8 cellular contexts compared by ENCODE assay signal in the genomic region with DNA sequence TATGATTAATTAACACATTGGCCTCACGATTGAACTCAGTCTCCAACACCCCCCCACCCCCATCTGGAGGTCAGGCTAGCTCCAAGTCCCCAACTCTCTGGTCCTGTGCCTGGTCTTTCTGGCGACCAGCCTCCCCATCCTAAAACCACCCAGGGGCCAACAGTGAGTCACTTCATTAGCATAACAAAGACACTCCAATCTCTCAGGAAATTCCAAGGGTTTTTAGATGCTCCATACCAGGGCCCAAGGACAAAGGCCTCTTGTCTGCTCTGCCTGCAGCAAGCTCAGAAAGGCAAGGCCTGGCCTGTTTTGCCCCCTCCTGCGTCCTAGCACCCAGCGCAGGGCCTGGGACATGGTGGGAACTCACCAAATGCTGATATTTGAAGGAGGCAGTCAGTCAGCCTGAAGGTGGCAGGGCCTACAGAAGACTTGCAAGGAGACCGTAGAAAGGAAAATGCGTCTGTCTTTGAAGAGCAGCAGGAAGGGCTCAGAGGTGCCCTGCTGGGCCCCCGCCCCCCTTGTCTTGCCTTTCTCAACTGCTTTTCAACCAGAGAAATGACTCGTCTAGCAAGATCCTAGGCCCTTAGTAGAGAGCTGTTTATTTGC.
DNase-seq lines count a peak whose midpoint lies in the region; TF ChIP-seq lines count a peak whose summit lies in the region.
"Had no signal": no experiment of that assay in that cellular context is flagged by ENCODE, and none has a peak within 500 bp of the region (broad histone marks: within the 10 kb centered on the region; RNA-seq: fewer than 3 reads in every experiment).

No MANE protein-coding gene starts in this region.

- H3K4me3 ChIP-seq in HAP-1, result no peak overlapping the region

- peaks cover 45% of the 10 kb centered on the region for H3K4me1 ChIP-seq in HAP-1

- H3K27me3 Mint-ChIP-seq in Calu3 (ENCODE audit: unreplicated experiment), result peaks cover 15% of the 10 kb centered on the region

- TF ChIP-seq CTCF in Calu3 (IDR thresholded peaks at IDR 0.05; ENCODE audit: unreplicated experiment), result no peak

- H3K9me3 Mint-ChIP-seq in Calu3 (ENCODE audit: low read depth, unreplicated experiment), result peaks cover 4% of the 10 kb centered on the region

- peak; percentile 90 to 96 for DNase-seq in HAP-1 (ENCODE audit: low spot score in 2 of 2)
- DNase-seq in anterior cingulate cortex (lab: John Stamatoyannopoulos, UW), result peak in 34 of 58 donors; percentile 11 to 73 (median 45)
- DNase-seq in iPS DF 4.7 (ENCODE audit: extremely low read depth, low spot score), result peak; percentile 98
- peak; percentile 1 for DNase-seq in stromal cell of bone marrow (ENCODE audit: low read depth)
- DNase-seq in cortex of kidney (lab: John Stamatoyannopoulos, UW), result no peak
- DNase-seq in Calu3, result no peak
- no peak for DNase-seq in middle frontal gyrus (ENCODE audit: extremely low spot score, low spot score)
- DNase-seq: NCI-H1436 had no signal

- no peak overlapping the region for H3K27ac Mint-ChIP-seq in Calu3 (ENCODE audit: unreplicated experiment)

- CTCF ChIA-PET in Calu3 (lab: Charles Lee), result no interaction called here

- intact Hi-C loops in Calu3 (cut with micrococcal nuclease; ENCODE audit: unreplicated experiment), result no loop called here

- no peaks in the 10 kb centered on the region for H3K27me3 ChIP-seq in HAP-1 (ENCODE audit: low read depth)

- H3K36me3 Mint-ChIP-seq in Calu3 (ENCODE audit: insufficient read depth, unreplicated experiment), result no peaks in the 10 kb centered on the region

- no TSS peak for BruUV-seq in Calu3 (replicated peaks; lab: Mats Ljungman, UMichigan)

- H3K9me3 ChIP-seq in HAP-1, result no peaks in the 10 kb centered on the region

- no peak overlapping the region for H3K4me3 Mint-ChIP-seq in Calu3 (ENCODE audit: low read depth, unreplicated experiment)

- no peaks in the 10 kb centered on the region for H3K36me3 ChIP-seq in HAP-1 (replicated peaks)

- H3K4me1 Mint-ChIP-seq in Calu3 (ENCODE audit: low read depth, unreplicated experiment), result no peaks in the 10 kb centered on the region

- in situ Hi-C loops in HAP-1 (cut with MboI; ENCODE audit: low sequenced_read_pairs), result no loop called here

Comparison
In these comparisons a context has a peak if more than half of its experiments do, and no peak if none do; other contexts are left out.
1. DNase-seq: peak in HAP-1 (2 of 2), anterior cingulate cortex (34 of 58), iPS DF 4.7 (single experiment) and stromal cell of bone marrow (single experiment); none in cortex of kidney (single experiment), Calu3 (single experiment) and middle frontal gyrus (single experiment).